22 cellular contexts compared by ENCODE assay signal in the genomic region with DNA sequence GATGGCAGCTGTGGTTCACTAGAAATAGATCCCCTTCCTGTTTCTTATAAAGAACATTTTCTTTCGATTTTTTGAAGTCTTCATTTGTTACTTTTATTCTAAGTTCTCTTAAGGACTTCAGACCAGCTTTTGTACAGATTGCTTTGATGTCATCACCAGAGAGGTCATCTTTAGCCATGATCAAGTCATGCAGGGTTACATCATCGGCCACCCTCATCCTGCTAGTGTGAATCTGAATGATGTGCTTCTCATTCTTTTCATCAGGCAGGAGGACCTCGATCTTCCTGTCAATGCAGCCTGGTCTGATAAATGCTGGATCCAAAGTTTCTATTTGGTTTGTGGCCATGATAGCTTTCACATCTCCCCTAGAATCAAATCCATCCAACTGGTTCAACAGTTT.
DNase-seq lines count a peak whose midpoint lies in the region; ATAC-seq, FAIRE-seq and TF ChIP-seq lines count a peak whose summit lies in the region.
"Had no signal": no experiment of that assay in that cellular context is flagged by ENCODE, and none has a peak within 500 bp of the region (broad histone marks: within the 10 kb centered on the region; RNA-seq: fewer than 3 reads in every experiment).

No MANE protein-coding gene starts in this region.

- CTCF ChIA-PET in A549 (lab: Yijun Ruan, JAX): no interaction called here

- no peak for DNase-seq in A549 (ENCODE audit: low read depth in 1 of 2, low spot score in 1 of 2)
- DNase-seq in ELR (ENCODE audit: low read depth): peak; percentile 27
- DNase-seq in kidney tubule cell (ENCODE audit: low spot score): peak; percentile 3
- DNase-seq in T-helper 17 cell: no peak
- DNase-seq: 8988T; AML-193; Caco-2; Calu3; CD4-positive, alpha-beta T cell; CD8-positive, alpha-beta T cell; DMS79 treated with DMSO at 0.1 percent for 48 hours; GDM1 had no signal

- TF ChIP-seq EP300 in A549 (IDR thresholded peaks at IDR 0.05): no peak

- H3K36me3 Mint-ChIP-seq in T-helper 17 cell (ENCODE audit: low read depth): no peaks in the 10 kb centered on the region
- H3K36me3 Mint-ChIP-seq: CD8-positive, alpha-beta T cell had no signal

- POLR2A ChIA-PET in A549 (lab: Yijun Ruan, JAX): no interaction called here

- no peak; a peak in 1 of 6 replicates for ATAC-seq in A549
- no peak for ATAC-seq in GM18502 (IDR thresholded peaks at IDR 0.05; ENCODE audit: poor library complexity, unreplicated experiment)
- ATAC-seq in T-helper 17 cell: no peak
- no peak for ATAC-seq in HG02759 (IDR thresholded peaks at IDR 0.05; ENCODE audit: unreplicated experiment)
- ATAC-seq: CD8-positive, alpha-beta T cell; GM12878 had no signal

- FAIRE-seq in A549 (lab: Jason Lieb, UNC): no peak
- FAIRE-seq: A204.1, D721Med, GM12878, GM12892, GM19239 had no signal

- H3K27me3 Mint-ChIP-seq in T-helper 17 cell: no peaks in the 10 kb centered on the region
- H3K27me3 Mint-ChIP-seq: B cell; CD4-positive, alpha-beta T cell had no signal

- 9% methylated on average over 3 of the region's 3 CpGs for WGBS in A549 (ENCODE audit: missing lambda C conversion rate)

- TF ChIP-seq RAD21 in A549 (conservative IDR thresholded peaks at IDR 0.05 in 1 of 2, IDR thresholded peaks at IDR 0.05 in 1 of 2): no peak

- no peak for TF ChIP-seq CTCF in A549 (IDR thresholded peaks at IDR 0.05)

- peak overlapping the region; percentile 25; the same call in 2 of the 3 replicates for H3K4me2 ChIP-seq in A549
- H3K4me2 ChIP-seq: BLaER1 treated with 17β-estradiol and CSF1 and Interleukin-3, amounts not matched to agents 10 nM and 100 nM had no signal

- no peak overlapping the region for H3K27ac ChIP-seq in A549
- H3K27ac ChIP-seq: BLaER1 treated with 17β-estradiol and CSF1 and Interleukin-3, amounts not matched to agents 10 nM and 100 nM; C4-2B had no signal

- no peak overlapping the region for H3K4me3 ChIP-seq in A549
- H3K4me3 ChIP-seq: BLaER1 treated with 17β-estradiol and CSF1 and Interleukin-3, amounts not matched to agents 10 nM and 100 nM; GM12878 had no signal

- no peaks in the 10 kb centered on the region for H3K9me3 ChIP-seq in A549
- H3K9me3 ChIP-seq in T-helper 17 cell (ENCODE audit: control insufficient read depth, low read length, poor library complexity, severe bottlenecking): no peaks in the 10 kb centered on the region
- H3K9me3 ChIP-seq: BLaER1 treated with 17β-estradiol and CSF1 and Interleukin-3, amounts not matched to agents 10 nM and 100 nM; Caco-2 had no signal

- no peaks in the 10 kb centered on the region for H3K4me1 Mint-ChIP-seq in T-helper 17 cell
- H3K4me1 Mint-ChIP-seq: B cell had no signal

- H3K4me1 ChIP-seq in A549: 0 out of 3 replicates have a peak, but pooled peaks cover 9% of the 10 kb centered on the region
- H3K4me1 ChIP-seq: BLaER1 treated with 17β-estradiol and CSF1 and Interleukin-3, amounts not matched to agents 10 nM and 100 nM; Caco-2 had no signal

- H3K4me3 Mint-ChIP-seq in T-helper 17 cell: no peak overlapping the region
- H3K4me3 Mint-ChIP-seq: B cell; CD4-positive, alpha-beta T cell; CD8-positive, alpha-beta T cell had no signal

- TF ChIP-seq POLR2A in A549 (IDR thresholded peaks at IDR 0.05; ENCODE audit: low read length): no peak

- H3K27ac Mint-ChIP-seq in T-helper 17 cell: no peak overlapping the region
- H3K27ac Mint-ChIP-seq: B cell; CD4-positive, alpha-beta T cell; CD8-positive, alpha-beta T cell had no signal

TF ChIP-seq in A549, 52 proteins besides CTCF, POLR2A, EP300 and RAD21:
- TF ChIP-seq NFE2L2 (conservative IDR thresholded peaks at IDR 0.05; ENCODE audit: low read length) (no peak), FOXS1 (CRISPR knock-in tag; IDR thresholded peaks at IDR 0.05) (no peak), JUN (IDR thresholded peaks at IDR 0.05) (no peak), ZC3H11A (IDR thresholded peaks at IDR 0.05) (no peak), CEBPB (IDR thresholded peaks at IDR 0.05) (no peak), TP53 (CRISPR knock-in tag; IDR thresholded peaks at IDR 0.05) (no peak), MYC (IDR thresholded peaks at IDR 0.05; ENCODE audit: borderline replicate concordance, low read length) (no peak), MAZ (IDR thresholded peaks at IDR 0.05; ENCODE audit: borderline replicate concordance, low read depth, low read length) (no peak), POLR2AphosphoS2 (conservative IDR thresholded peaks at IDR 0.05; ENCODE audit: low read length) (no peak), FOSL2 (IDR thresholded peaks at IDR 0.05) (no peak), FOSL2 (CRISPR knock-in tag; IDR thresholded peaks at IDR 0.05) (no peak)
- TF ChIP-seq, protein P1, sequence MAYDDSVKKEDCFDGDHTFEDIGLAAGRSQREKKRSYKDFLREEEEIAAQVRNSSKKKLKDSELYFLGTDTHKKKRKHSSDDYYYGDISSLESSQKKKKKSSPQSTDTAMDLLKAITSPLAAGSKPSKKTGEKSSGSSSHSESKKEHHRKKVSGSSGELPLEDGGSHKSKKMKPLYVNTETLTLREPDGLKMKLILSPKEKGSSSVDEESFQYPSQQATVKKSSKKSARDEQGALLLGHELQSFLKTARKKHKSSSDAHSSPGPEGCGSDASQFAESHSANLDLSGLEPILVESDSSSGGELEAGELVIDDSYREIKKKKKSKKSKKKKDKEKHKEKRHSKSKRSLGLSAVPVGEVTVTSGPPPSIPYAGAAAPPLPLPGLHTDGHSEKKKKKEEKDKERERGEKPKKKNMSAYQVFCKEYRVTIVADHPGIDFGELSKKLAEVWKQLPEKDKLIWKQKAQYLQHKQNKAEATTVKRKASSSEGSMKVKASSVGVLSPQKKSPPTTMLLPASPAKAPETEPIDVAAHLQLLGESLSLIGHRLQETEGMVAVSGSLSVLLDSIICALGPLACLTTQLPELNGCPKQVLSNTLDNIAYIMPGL (CRISPR knock-in tag; IDR thresholded peaks at IDR 0.05; ENCODE audit: borderline replicate concordance): no peak
- TF ChIP-seq, protein P2, sequence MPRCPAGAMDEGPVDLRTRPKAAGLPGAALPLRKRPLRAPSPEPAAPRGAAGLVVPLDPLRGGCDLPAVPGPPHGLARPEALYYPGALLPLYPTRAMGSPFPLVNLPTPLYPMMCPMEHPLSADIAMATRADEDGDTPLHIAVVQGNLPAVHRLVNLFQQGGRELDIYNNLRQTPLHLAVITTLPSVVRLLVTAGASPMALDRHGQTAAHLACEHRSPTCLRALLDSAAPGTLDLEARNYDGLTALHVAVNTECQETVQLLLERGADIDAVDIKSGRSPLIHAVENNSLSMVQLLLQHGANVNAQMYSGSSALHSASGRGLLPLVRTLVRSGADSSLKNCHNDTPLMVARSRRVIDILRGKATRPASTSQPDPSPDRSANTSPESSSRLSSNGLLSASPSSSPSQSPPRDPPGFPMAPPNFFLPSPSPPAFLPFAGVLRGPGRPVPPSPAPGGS (IDR thresholded peaks at IDR 0.05): no peak
- TF ChIP-seq, protein P3, sequence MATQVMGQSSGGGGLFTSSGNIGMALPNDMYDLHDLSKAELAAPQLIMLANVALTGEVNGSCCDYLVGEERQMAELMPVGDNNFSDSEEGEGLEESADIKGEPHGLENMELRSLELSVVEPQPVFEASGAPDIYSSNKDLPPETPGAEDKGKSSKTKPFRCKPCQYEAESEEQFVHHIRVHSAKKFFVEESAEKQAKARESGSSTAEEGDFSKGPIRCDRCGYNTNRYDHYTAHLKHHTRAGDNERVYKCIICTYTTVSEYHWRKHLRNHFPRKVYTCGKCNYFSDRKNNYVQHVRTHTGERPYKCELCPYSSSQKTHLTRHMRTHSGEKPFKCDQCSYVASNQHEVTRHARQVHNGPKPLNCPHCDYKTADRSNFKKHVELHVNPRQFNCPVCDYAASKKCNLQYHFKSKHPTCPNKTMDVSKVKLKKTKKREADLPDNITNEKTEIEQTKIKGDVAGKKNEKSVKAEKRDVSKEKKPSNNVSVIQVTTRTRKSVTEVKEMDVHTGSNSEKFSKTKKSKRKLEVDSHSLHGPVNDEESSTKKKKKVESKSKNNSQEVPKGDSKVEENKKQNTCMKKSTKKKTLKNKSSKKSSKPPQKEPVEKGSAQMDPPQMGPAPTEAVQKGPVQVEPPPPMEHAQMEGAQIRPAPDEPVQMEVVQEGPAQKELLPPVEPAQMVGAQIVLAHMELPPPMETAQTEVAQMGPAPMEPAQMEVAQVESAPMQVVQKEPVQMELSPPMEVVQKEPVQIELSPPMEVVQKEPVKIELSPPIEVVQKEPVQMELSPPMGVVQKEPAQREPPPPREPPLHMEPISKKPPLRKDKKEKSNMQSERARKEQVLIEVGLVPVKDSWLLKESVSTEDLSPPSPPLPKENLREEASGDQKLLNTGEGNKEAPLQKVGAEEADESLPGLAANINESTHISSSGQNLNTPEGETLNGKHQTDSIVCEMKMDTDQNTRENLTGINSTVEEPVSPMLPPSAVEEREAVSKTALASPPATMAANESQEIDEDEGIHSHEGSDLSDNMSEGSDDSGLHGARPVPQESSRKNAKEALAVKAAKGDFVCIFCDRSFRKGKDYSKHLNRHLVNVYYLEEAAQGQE (IDR thresholded peaks at IDR 0.05): no peak
- TF ChIP-seq, protein P4, sequence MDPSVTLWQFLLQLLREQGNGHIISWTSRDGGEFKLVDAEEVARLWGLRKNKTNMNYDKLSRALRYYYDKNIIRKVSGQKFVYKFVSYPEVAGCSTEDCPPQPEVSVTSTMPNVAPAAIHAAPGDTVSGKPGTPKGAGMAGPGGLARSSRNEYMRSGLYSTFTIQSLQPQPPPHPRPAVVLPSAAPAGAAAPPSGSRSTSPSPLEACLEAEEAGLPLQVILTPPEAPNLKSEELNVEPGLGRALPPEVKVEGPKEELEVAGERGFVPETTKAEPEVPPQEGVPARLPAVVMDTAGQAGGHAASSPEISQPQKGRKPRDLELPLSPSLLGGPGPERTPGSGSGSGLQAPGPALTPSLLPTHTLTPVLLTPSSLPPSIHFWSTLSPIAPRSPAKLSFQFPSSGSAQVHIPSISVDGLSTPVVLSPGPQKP (IDR thresholded peaks at IDR 0.05; ENCODE audit: low read depth, low read length): no peak

Comparison
In these comparisons a context has a peak if more than half of its experiments do, and no peak if none do; other contexts are left out.
1. DNase-seq: peak in ELR (single experiment) and kidney tubule cell (single experiment); none in A549 (0 of 2) and T-helper 17 cell (0 of 3).